2 cellular contexts compared by ENCODE assay signal in the genomic region with DNA sequence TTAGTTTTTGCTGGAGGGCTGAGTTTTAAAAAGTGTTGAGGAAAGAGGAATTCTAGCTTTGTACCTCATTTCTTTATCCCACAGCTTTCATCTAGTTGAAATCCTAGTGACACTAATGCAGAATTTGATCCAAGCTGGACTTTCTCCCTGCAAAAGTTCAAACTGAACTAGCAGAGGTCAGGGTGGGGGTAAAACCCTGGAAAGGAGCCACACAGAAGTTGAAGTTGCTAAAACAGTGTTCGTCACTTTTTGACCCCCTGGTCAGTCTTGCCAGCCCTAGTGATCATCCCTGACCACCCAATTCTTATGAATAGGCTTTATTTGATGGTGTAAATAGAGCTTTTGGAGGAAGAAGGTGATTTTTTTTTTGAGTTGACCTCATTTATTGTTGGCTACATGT.
TF ChIP-seq lines count a peak whose summit lies in the region.

No MANE protein-coding gene starts in this region.

TF ChIP-seq in liver, 16 proteins besides CTCF, POLR2A, EP300 and RAD21:
- TF ChIP-seq, protein P1, sequence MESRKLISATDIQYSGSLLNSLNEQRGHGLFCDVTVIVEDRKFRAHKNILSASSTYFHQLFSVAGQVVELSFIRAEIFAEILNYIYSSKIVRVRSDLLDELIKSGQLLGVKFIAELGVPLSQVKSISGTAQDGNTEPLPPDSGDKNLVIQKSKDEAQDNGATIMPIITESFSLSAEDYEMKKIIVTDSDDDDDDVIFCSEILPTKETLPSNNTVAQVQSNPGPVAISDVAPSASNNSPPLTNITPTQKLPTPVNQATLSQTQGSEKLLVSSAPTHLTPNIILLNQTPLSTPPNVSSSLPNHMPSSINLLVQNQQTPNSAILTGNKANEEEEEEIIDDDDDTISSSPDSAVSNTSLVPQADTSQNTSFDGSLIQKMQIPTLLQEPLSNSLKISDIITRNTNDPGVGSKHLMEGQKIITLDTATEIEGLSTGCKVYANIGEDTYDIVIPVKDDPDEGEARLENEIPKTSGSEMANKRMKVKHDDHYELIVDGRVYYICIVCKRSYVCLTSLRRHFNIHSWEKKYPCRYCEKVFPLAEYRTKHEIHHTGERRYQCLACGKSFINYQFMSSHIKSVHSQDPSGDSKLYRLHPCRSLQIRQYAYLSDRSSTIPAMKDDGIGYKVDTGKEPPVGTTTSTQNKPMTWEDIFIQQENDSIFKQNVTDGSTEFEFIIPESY (IDR thresholded peaks at IDR 0.05) = peak; percentile 28
- TF ChIP-seq FOXA2 (IDR thresholded peaks at IDR 0.05) (no peak), ATF3 (IDR thresholded peaks at IDR 0.05) (no peak), HNF4G (IDR thresholded peaks at IDR 0.05) (peak; percentile 65), TAF1 (conservative IDR thresholded peaks at IDR 0.05) (no peak), JUND (IDR thresholded peaks at IDR 0.05) (peak in 1 of 2 donors; percentile 17), YY1 (IDR thresholded peaks at IDR 0.05) (no peak), REST (IDR thresholded peaks at IDR 0.05) (no peak), RXRA (IDR thresholded peaks at IDR 0.05) (peak; percentile 79 to 80), NR2F2 (IDR thresholded peaks at IDR 0.05) (peak; percentile 36), GABPA (IDR thresholded peaks at IDR 0.05 in 1 of 2, conservative IDR thresholded peaks at IDR 0.05 in 1 of 2) (no peak), EGR1 (IDR thresholded peaks at IDR 0.05; ENCODE audit: low read depth in 2 of 2) (no peak), SP1 (IDR thresholded peaks at IDR 0.05) (peak; percentile 67), FOXA1 (IDR thresholded peaks at IDR 0.05) (no peak), HNF4A (conservative IDR thresholded peaks at IDR 0.05) (peak; percentile 84 to 86)
- TF ChIP-seq, protein P2, sequence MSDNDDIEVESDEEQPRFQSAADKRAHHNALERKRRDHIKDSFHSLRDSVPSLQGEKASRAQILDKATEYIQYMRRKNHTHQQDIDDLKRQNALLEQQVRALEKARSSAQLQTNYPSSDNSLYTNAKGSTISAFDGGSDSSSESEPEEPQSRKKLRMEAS (IDR thresholded peaks at IDR 0.05) = no peak
TF ChIP-seq in liver: peak in this region for 7.

TF ChIP-seq in HepG2, 621 proteins besides CTCF, POLR2A, EP300 and RAD21 (continued from another document):
- TF ChIP-seq SALL2 (CRISPR knock-in tag; IDR thresholded peaks at IDR 0.05) (no peak), SALL1 (CRISPR knock-in tag; IDR thresholded peaks at IDR 0.05) (no peak), RFXAP (CRISPR knock-in tag; IDR thresholded peaks at IDR 0.05; ENCODE audit: borderline replicate concordance) (no peak), CREB1 (IDR thresholded peaks at IDR 0.05) (no peak), CREB1 (CRISPR knock-in tag; IDR thresholded peaks at IDR 0.05) (no peak), ZNF503 (CRISPR knock-in tag; IDR thresholded peaks at IDR 0.05) (no peak), TAF15 (IDR thresholded peaks at IDR 0.05; ENCODE audit: low read depth, low read length, poor library complexity, severe bottlenecking) (no peak), ZNF460 (CRISPR knock-in tag; IDR thresholded peaks at IDR 0.05; ENCODE audit: borderline replicate concordance) (no peak), NFE2 (CRISPR knock-in tag; IDR thresholded peaks at IDR 0.05) (no peak)
- TF ChIP-seq, protein P3, sequence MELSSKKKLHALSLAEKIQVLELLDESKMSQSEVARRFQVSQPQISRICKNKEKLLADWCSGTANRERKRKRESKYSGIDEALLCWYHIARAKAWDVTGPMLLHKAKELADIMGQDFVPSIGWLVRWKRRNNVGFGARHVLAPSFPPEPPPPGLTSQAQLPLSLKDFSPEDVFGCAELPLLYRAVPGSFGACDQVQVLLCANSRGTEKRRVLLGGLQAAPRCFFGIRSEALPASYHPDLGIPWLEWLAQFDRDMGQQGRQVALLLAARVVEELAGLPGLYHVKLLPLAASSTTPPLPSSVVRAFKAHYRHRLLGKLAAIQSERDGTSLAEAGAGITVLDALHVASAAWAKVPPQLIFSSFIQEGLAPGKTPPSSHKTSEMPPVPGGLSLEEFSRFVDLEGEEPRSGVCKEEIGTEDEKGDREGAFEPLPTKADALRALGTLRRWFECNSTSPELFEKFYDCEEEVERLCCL (CRISPR knock-in tag; IDR thresholded peaks at IDR 0.05; ENCODE audit: borderline replicate concordance) = no peak
